In the genomic region with DNA sequence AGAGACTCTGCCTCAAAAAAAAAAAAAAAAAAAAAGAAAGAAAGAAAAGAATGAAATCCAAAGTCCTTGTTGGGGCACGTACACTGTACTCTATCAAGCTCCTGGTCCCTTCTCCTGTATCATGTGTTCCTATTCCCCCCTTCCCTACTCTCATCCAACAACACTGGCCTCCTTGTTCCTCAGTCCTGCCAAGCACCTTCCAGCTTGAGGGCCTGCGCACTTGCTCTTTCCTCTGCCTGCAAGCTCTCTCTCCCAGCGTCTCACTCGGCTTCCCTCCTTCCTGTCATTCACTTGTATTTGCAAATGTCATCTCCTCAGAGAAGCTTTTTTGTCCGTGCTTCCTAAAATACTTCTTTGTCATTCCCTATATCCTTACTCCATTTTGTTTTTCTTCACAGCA, we compare ENCODE assay signal across 26 cellular contexts.
"Had no signal": no experiment of that assay in that cellular context is flagged by ENCODE, and none has a peak within 500 bp of the region (broad histone marks: within the 10 kb centered on the region; RNA-seq: fewer than 3 reads in every experiment).

No MANE protein-coding gene starts in this region.

- H3K4me2 ChIP-seq: smooth muscle cell had no signal

- H3K27me3 Mint-ChIP-seq: naive thymus-derived CD8-positive, alpha-beta T cell had no signal

- H3K4me1 Mint-ChIP-seq: stimulated activated effector memory CD8-positive, alpha-beta T cell treated with anti-CD3 and anti-CD28 coated beads, Interleukin-12 subunit alpha, Interleukin-12 subunit beta, amount 100 ng/mL, for 72 hours had no signal

- H3K27me3 ChIP-seq: esophagus muscularis mucosa, foreskin keratinocyte, heart right ventricle, left lung, pancreas, right atrium auricular region, stomach, thyroid gland had no signal

- H3K27ac ChIP-seq: coronary artery, esophagus muscularis mucosa, foreskin keratinocyte, heart right ventricle, pancreas, right atrium auricular region, stomach, thyroid gland had no signal

- H3K27ac Mint-ChIP-seq: nephron progenitor cell; progenitor cell of endocrine pancreas; stimulated activated effector memory CD8-positive, alpha-beta T cell treated with anti-CD3 and anti-CD28 coated beads, Interleukin-12 subunit alpha, Interleukin-12 subunit beta, amount 100 ng/mL, for 72 hours; type B pancreatic cell had no signal

- H3K9me3 Mint-ChIP-seq: naive thymus-derived CD8-positive, alpha-beta T cell; stimulated activated effector memory CD8-positive, alpha-beta T cell treated with anti-CD3 and anti-CD28 coated beads, Interleukin-12 subunit alpha, Interleukin-12 subunit beta, amount 100 ng/mL, for 72 hours; type B pancreatic cell had no signal

- H3K4me3 ChIP-seq: coronary artery, esophagus muscularis mucosa, heart right ventricle, left lung, pancreas, right atrium auricular region, smooth muscle cell, stomach, thyroid gland had no signal

- H3K36me3 ChIP-seq: esophagus muscularis mucosa, heart right ventricle, left lung, pancreas, right atrium auricular region, stomach, thyroid gland had no signal

- H3K36me3 Mint-ChIP-seq: naive thymus-derived CD8-positive, alpha-beta T cell; stimulated activated effector memory CD8-positive, alpha-beta T cell treated with anti-CD3 and anti-CD28 coated beads, Interleukin-12 subunit alpha, Interleukin-12 subunit beta, amount 100 ng/mL, for 72 hours; type B pancreatic cell had no signal

- ATAC-seq: foreskin keratinocyte; heart right ventricle; left cardiac atrium; left lung; naive thymus-derived CD8-positive, alpha-beta T cell; pancreas; sciatic nerve; stimulated activated effector memory CD8-positive, alpha-beta T cell treated with anti-CD3 and anti-CD28 coated beads, Interleukin-12 subunit alpha, Interleukin-12 subunit beta, amount 100 ng/mL, for 72 hours had no signal

- H3K9me3 ChIP-seq: esophagus muscularis mucosa, heart right ventricle, left lung, pancreas, right atrium auricular region, stomach, thyroid gland had no signal

- DNase-seq: dermis blood vessel endothelial cell; effector memory CD4-positive, alpha-beta T cell; foreskin keratinocyte; glutamatergic neuron; heart right ventricle; hippocampal formation; left cardiac atrium; left lung; mesendoderm; naive thymus-derived CD8-positive, alpha-beta T cell; nephron progenitor cell; pancreas; stimulated activated CD4-positive, alpha-beta T cell treated with anti-CD3 and anti-CD28 coated beads, Interleukin-12 subunit alpha, Interleukin-12 subunit beta, amount 100 ng/mL, for 4 hours; stimulated activated CD4-positive, alpha-beta T cell treated with anti-CD3 and anti-CD28 coated beads, Interleukin-1b, Interleukin-23, amount 100 ng/mL, for 48 hours; stimulated activated CD4-positive, alpha-beta T cell treated with anti-CD3 and anti-CD28 coated beads, Interleukin-4, amount 100 ng/mL, for 24 hours; stimulated activated naive CD4-positive, alpha-beta T cell treated with Interleukin-2 at 50 U/mL for 16 hours; stomach; thyroid gland had no signal

- H3K4me3 Mint-ChIP-seq: naive thymus-derived CD8-positive, alpha-beta T cell; nephron progenitor cell; stimulated activated effector memory CD8-positive, alpha-beta T cell treated with anti-CD3 and anti-CD28 coated beads, Interleukin-12 subunit alpha, Interleukin-12 subunit beta, amount 100 ng/mL, for 72 hours; type B pancreatic cell had no signal
